Comparison of ENCODE assay signal across 8 cellular contexts in genomic region chr15:22979069-22979698, GRCh38. TPM values are rescaled to one million over a fixed set of nuclear protein-coding genes. Genes with fewer than 3 reads are reported as not detected.
DNase-seq lines count a peak whose midpoint lies in the region; ATAC-seq and TF ChIP-seq lines count a peak whose summit lies in the region.

No MANE protein-coding gene starts in this region.

- TF ChIP-seq CTCF in omental fat pad (IDR thresholded peaks at IDR 0.05), result no peak

- DNase-seq in SIG-M5 treated with dmso at 0.1 percent for 504 hours (lab: John Stamatoyannopoulos, UW; ENCODE audit: unreplicated experiment) (peak; percentile 36), SIG-M5 (lab: John Stamatoyannopoulos, UW) (no peak), NCI-H526 (lab: John Stamatoyannopoulos, UW) (peak; percentile 24 to 78), germinal center (ENCODE audit: low spot score) (peak; percentile 31), omental fat pad (ENCODE audit: low spot score) (no peak)
- DNase-seq in activated effector memory CD4-positive, alpha-beta T cell treated with anti-CD3 and anti-CD28 coated beads, Interleukin-2, amount 50 U/mL, for 16 hours, result peak; percentile 70

- ATAC-seq in HG02798 (IDR thresholded peaks at IDR 0.05; ENCODE audit: poor library complexity, unreplicated experiment), result peak; percentile 59
- peak; percentile 38 for ATAC-seq in omental fat pad (ENCODE audit: low FRiP score)
- ATAC-seq in HG03095 (IDR thresholded peaks at IDR 0.05; ENCODE audit: unreplicated experiment), result no peak

RNA-seq across cellular contexts. Expression of gene CYFIP1, which starts 1.0 kb away (rescaled TPM):
- 100 to 1,000 TPM in 2 of 4 donors, 10 to 100 TPM in 2; 86.4 to 129 (median 97.5) TPM for total RNA-seq in omental fat pad

Comparison
In these comparisons a context has a peak if more than half of its experiments do, and no peak if none do; other contexts are left out.
1. DNase-seq: peak in SIG-M5 treated with dmso at 0.1 percent for 504 hours (single experiment), NCI-H526 (2 of 2), activated effector memory CD4-positive, alpha-beta T cell treated with anti-CD3 and anti-CD28 coated beads, Interleukin-2, amount 50 U/mL, for 16 hours (single experiment) and germinal center (single experiment); none in SIG-M5 (single experiment) and omental fat pad (single experiment).